9 cellular contexts compared by ENCODE assay signal in genomic region chr17:75875940-75876189, GRCh38. TPM values are rescaled to one million over a fixed set of nuclear protein-coding genes. Genes with fewer than 3 reads are reported as not detected.
DNase-seq lines count a peak whose midpoint lies in the region; ATAC-seq, FAIRE-seq and TF ChIP-seq lines count a peak whose summit lies in the region.
"Had no signal": no experiment of that assay in that cellular context is flagged by ENCODE, and none has a peak within 500 bp of the region (broad histone marks: within the 10 kb centered on the region; RNA-seq: fewer than 3 reads in every experiment).

No MANE protein-coding gene starts in this region.

- CTCF ChIA-PET in Calu3 (lab: Charles Lee) = interaction anchor here (0.6 to 1.9 kb wide), 7 partner anchors 10 to 30 kb away, joined by 3 to 23 read pairs (median 7); partner anchors contain the start of genes MRPL38, TRIM65 and WBP2
- CTCF ChIA-PET in PC-9 (lab: Charles Lee) = interaction anchor here (0.5 to 1.1 kb wide), 12 partner anchors 15 to 274 kb away, joined by 3 to 7 read pairs (median 4); partner anchors contain the start of genes UNC13D and WBP2
- CTCF ChIA-PET in endothelial cell of umbilical vein (lab: Charles Lee) = interaction anchor here (0.6 to 10.3 kb wide), 8 partner anchors 16 to 112 kb away, joined by 3 to 241 read pairs (median 3); partner anchors contain the start of genes TRIM65, UNC13D and WBP2

- TF ChIP-seq CTCF in Calu3 (IDR thresholded peaks at IDR 0.05; ENCODE audit: unreplicated experiment) = no peak
- no peak for TF ChIP-seq CTCF in PC-9 (conservative IDR thresholded peaks at IDR 0.05)
- no peak for TF ChIP-seq CTCF in endothelial cell of umbilical vein (IDR thresholded peaks at IDR 0.05; ENCODE audit: extremely low read depth in 1 of 2, insufficient read depth in 1 of 2, low read depth in 1 of 2, low read length in 2 of 2)

- H3K27me3 Mint-ChIP-seq in Calu3 (ENCODE audit: unreplicated experiment) = no peaks in the 10 kb centered on the region

- H3K27me3 ChIP-seq in PC-9 (ENCODE audit: insufficient read depth, low read depth) = no peaks in the 10 kb centered on the region
- no peaks in the 10 kb centered on the region for H3K27me3 ChIP-seq in endothelial cell of umbilical vein (ENCODE audit: control insufficient read depth in 2 of 2, insufficient read depth in 2 of 2, low read length in 2 of 2)

- intact Hi-C loops in Calu3 (cut with micrococcal nuclease; ENCODE audit: unreplicated experiment) (loop anchor here (5.0 kb wide), 1 partner anchor 94 kb away; the partner anchor contains the start of gene UNK), PC-9 (cut with micrococcal nuclease; ENCODE audit: unreplicated experiment) (loop anchor here (1.0 to 2.0 kb wide), 4 partner anchors 21 to 191 kb away; partner anchors contain the start of genes UNK and WBP2), endothelial cell of umbilical vein (cut with micrococcal nuclease) (loop anchor here (2.0 kb wide), 2 partner anchors 29 to 31 kb away; partner anchors contain the start of genes MRPL38 and UNC13D)

- no peaks in the 10 kb centered on the region for H3K36me3 ChIP-seq in PC-9 (ENCODE audit: low read depth)
- peaks cover 3 to 18% of the 10 kb centered on the region in 2 experiments for H3K36me3 ChIP-seq in endothelial cell of umbilical vein (ENCODE audit: control insufficient read depth in 2 of 2, extremely low read depth in 1 of 2, insufficient read depth in 2 of 2, low read length in 2 of 2)

- H3K9me1 ChIP-seq in endothelial cell of umbilical vein (replicated peaks; ENCODE audit: control insufficient read depth, extremely low read depth, insufficient read depth, low read length) = no peaks in the 10 kb centered on the region

- peak overlapping the region; percentile 87 for H3K4me3 Mint-ChIP-seq in Calu3 (ENCODE audit: low read depth, unreplicated experiment)

- DNase-seq in Calu3 (no peak), PC-9 (peak in 1 of 2 experiments; percentile 94), endothelial cell of umbilical vein (ENCODE audit: low read depth, low spot score) (no peak), renal cortical epithelial cell (ENCODE audit: low read depth) (peak; percentile 82), hepatic stellate cell (ENCODE audit: low spot score) (no peak), germinal center (ENCODE audit: low spot score) (no peak)

- BruUV-seq in Calu3 (replicated peaks; lab: Mats Ljungman, UMichigan) (no TSS peak), PC-9 (replicated peaks; lab: Mats Ljungman, UMichigan) (no TSS peak), endothelial cell of umbilical vein (replicated peaks; lab: Mats Ljungman, UMichigan) (no TSS peak)

- H3K9me2 ChIP-seq in PC-9 (ENCODE audit: insufficient read depth) = no peaks in the 10 kb centered on the region

- H3K9me3 ChIP-seq in PC-9 (ENCODE audit: insufficient read depth, low read depth) (no peaks in the 10 kb centered on the region), endothelial cell of umbilical vein (replicated peaks; ENCODE audit: control insufficient read depth, insufficient read depth, low read length) (no peaks in the 10 kb centered on the region)

- H3K4me2 ChIP-seq in PC-9 (peak overlapping the region; percentile 85), endothelial cell of umbilical vein (ENCODE audit: insufficient read depth, low read length) (peak overlapping the region; percentile 50)

- H4K20me1 ChIP-seq in PC-9 (ENCODE audit: insufficient read depth) (no peaks in the 10 kb centered on the region), endothelial cell of umbilical vein (replicated peaks; ENCODE audit: control insufficient read depth, extremely low read depth, insufficient read depth, low read length) (no peaks in the 10 kb centered on the region)

- H2AFZ ChIP-seq in PC-9 (peak overlapping the region; percentile 60; the same call in 1 of the 2 replicates), endothelial cell of umbilical vein (ENCODE audit: low read depth, low read length) (no peak overlapping the region)

- ATAC-seq in HG02588 (IDR thresholded peaks at IDR 0.05; ENCODE audit: unreplicated experiment) (no peak), HG03342 (IDR thresholded peaks at IDR 0.05; ENCODE audit: unreplicated experiment) (no peak)

- H3F3A ChIP-seq in PC-9 (ENCODE audit: insufficient read depth, low read depth) = peaks cover 60% of the 10 kb centered on the region

- peak overlapping the region; percentile 65 for H3K9ac ChIP-seq in endothelial cell of umbilical vein (replicated peaks; ENCODE audit: extremely low read depth, insufficient read depth, low read length)

- peak; percentile 3 for TF ChIP-seq POLR2A in endothelial cell of umbilical vein (IDR thresholded peaks at IDR 0.05; ENCODE audit: low read depth, low read length)

- H3K4me3 ChIP-seq in PC-9 (peak overlapping the region; percentile 96; the same call in 1 of the 2 replicates), endothelial cell of umbilical vein (replicated peaks in 1 of 3; ENCODE audit: insufficient read depth in 1 of 3, low read depth in 1 of 3, low read length in 3 of 3) (peak overlapping the region in 1 of 3 experiments; percentile 67)

- peaks cover 48% of the 10 kb centered on the region for H3K4me1 ChIP-seq in PC-9 (replicated peaks; ENCODE audit: insufficient read depth)
- peaks cover 41% of the 10 kb centered on the region for H3K4me1 ChIP-seq in endothelial cell of umbilical vein (ENCODE audit: control insufficient read depth, extremely low read depth, insufficient read depth, low read length)

- H3K27ac ChIP-seq in PC-9 = peak overlapping the region; percentile 87
- H3K27ac ChIP-seq in endothelial cell of umbilical vein (ENCODE audit: insufficient read depth, low read depth, low read length) = peak overlapping the region; percentile 70

- POLR2A ChIA-PET in PC-9 (lab: Charles Lee; ENCODE audit: unreplicated experiment) = interaction anchor here (0.5 to 1.7 kb wide), 8 partner anchors 20 to 858 kb away, joined by 3 to 16 read pairs (median 8); partner anchors contain the start of gene WBP2
- POLR2A ChIA-PET in endothelial cell of umbilical vein (lab: Charles Lee) = interaction anchor here (0.9 to 3.0 kb wide), 3 partner anchors 17 to 96 kb away, joined by 4 to 19 read pairs (median 17); partner anchors contain the start of gene WBP2

- peaks cover 19% of the 10 kb centered on the region for H3K4me1 Mint-ChIP-seq in Calu3 (ENCODE audit: low read depth, unreplicated experiment)

- no peaks in the 10 kb centered on the region for H3K9me3 Mint-ChIP-seq in Calu3 (ENCODE audit: low read depth, unreplicated experiment)

- H3K36me3 Mint-ChIP-seq in Calu3 (ENCODE audit: insufficient read depth, unreplicated experiment) = peaks cover 66% of the 10 kb centered on the region

- dilution Hi-C loops in endothelial cell of umbilical vein (cut with MboI; ENCODE audit: extremely low pct_ligation_motif_present, low sequenced_read_pairs) = no loop called here

- H3K79me2 ChIP-seq in PC-9 (ENCODE audit: low read depth) = 0 out of 2 replicates have a peak, but pooled peaks cover 3% of the 10 kb centered on the region
- peaks cover 6% of the 10 kb centered on the region for H3K79me2 ChIP-seq in endothelial cell of umbilical vein (ENCODE audit: control insufficient read depth, insufficient read depth, low read length)

- H3K27ac Mint-ChIP-seq in Calu3 (ENCODE audit: unreplicated experiment) = peak overlapping the region; percentile 83

- FAIRE-seq in endothelial cell of umbilical vein (lab: Jason Lieb, UNC) = no peak
- FAIRE-seq: TTC549 had no signal

RNA-seq across cellular contexts. Expression of gene TRIM47, which starts 2.5 kb away (rescaled TPM):
- 51.2 and 54.1 TPM in 2 replicates for total RNA-seq in Calu3 (2022)
- 46.1 and 48.3 TPM in 2 replicates for total RNA-seq in PC-9 (2021)
- total RNA-seq in endothelial cell of umbilical vein = 56.7 and 67.7 TPM in 2 replicates
- polyA plus RNA-seq in endothelial cell of umbilical vein = 75.1 and 85.3 TPM in 2 replicates
- polyA plus RNA-seq in endothelial cell of umbilical vein (2011; cell fraction: cytosol; rRNA removed) = 36.1 and 45.2 TPM in 2 replicates
- polyA plus RNA-seq in endothelial cell of umbilical vein (2011; cell fraction: nucleus; rRNA removed) = 92.7 and 117 TPM in 2 replicates
- 38.5 and 58.5 TPM in 2 replicates for polyA plus RNA-seq in endothelial cell of umbilical vein (2012)
- 42.0 and 46.2 TPM in 2 replicates for polyA minus RNA-seq in endothelial cell of umbilical vein
- polyA minus RNA-seq in endothelial cell of umbilical vein (2011; cell fraction: cytosol; rRNA and poly(A)+ RNA removed) = 17.7 TPM
- 41.4 and 72.3 TPM in 2 replicates for polyA minus RNA-seq in endothelial cell of umbilical vein (2011; cell fraction: nucleus; rRNA and poly(A)+ RNA removed)
- total RNA-seq in renal cortical epithelial cell = 36.9 and 39.9 TPM in 2 replicates

RNA-seq across cellular contexts. Expression of gene WBP2, which starts 20.7 kb away (rescaled TPM):
- total RNA-seq in Calu3 (2022) = 126 and 133 TPM in 2 replicates
- total RNA-seq in PC-9 (2021) = 114 and 159 TPM in 2 replicates
- total RNA-seq in endothelial cell of umbilical vein = 120 and 126 TPM in 2 replicates
- polyA plus RNA-seq in endothelial cell of umbilical vein = 81.5 and 104 TPM in 2 replicates
- 35.6 and 46.5 TPM in 2 replicates for polyA plus RNA-seq in endothelial cell of umbilical vein (2011; cell fraction: cytosol; rRNA removed)
- 76.5 and 76.7 TPM in 2 replicates for polyA plus RNA-seq in endothelial cell of umbilical vein (2011; cell fraction: nucleus; rRNA removed)
- 99.5 and 124 TPM in 2 replicates for polyA plus RNA-seq in endothelial cell of umbilical vein (2012)
- polyA minus RNA-seq in endothelial cell of umbilical vein = 71.7 and 72.7 TPM in 2 replicates
- 28.6 TPM for polyA minus RNA-seq in endothelial cell of umbilical vein (2011; cell fraction: cytosol; rRNA and poly(A)+ RNA removed)
- 52.0 and 56.1 TPM in 2 replicates for polyA minus RNA-seq in endothelial cell of umbilical vein (2011; cell fraction: nucleus; rRNA and poly(A)+ RNA removed)
- total RNA-seq in renal cortical epithelial cell = 21.2 and 37.5 TPM in 2 replicates

RNA-seq across cellular contexts. Expression of gene TRIM65, which starts 20.9 kb away (rescaled TPM):
- total RNA-seq in Calu3 (2022) = 15.4 and 18.9 TPM in 2 replicates
- total RNA-seq in PC-9 (2021) = 21.1 and 27.1 TPM in 2 replicates
- 28.1 and 33.5 TPM in 2 replicates for total RNA-seq in endothelial cell of umbilical vein
- polyA plus RNA-seq in endothelial cell of umbilical vein = 18.6 and 19.3 TPM in 2 replicates
- polyA plus RNA-seq in endothelial cell of umbilical vein (2011; cell fraction: cytosol; rRNA removed) = 13.3 and 16.1 TPM in 2 replicates
- polyA plus RNA-seq in endothelial cell of umbilical vein (2011; cell fraction: nucleus; rRNA removed) = 15.9 and 16.9 TPM in 2 replicates
- polyA plus RNA-seq in endothelial cell of umbilical vein (2012) = 18.0 and 25.3 TPM in 2 replicates
- polyA minus RNA-seq in endothelial cell of umbilical vein = 10.9 and 12.8 TPM in 2 replicates
- polyA minus RNA-seq in endothelial cell of umbilical vein (2011; cell fraction: cytosol; rRNA and poly(A)+ RNA removed) = 14.5 TPM
- polyA minus RNA-seq in endothelial cell of umbilical vein (2011; cell fraction: nucleus; rRNA and poly(A)+ RNA removed) = 5.7 and 6.3 TPM in 2 replicates
- total RNA-seq in renal cortical epithelial cell = 14.7 and 16.5 TPM in 2 replicates

RNA-seq across cellular contexts. Expression of gene MRPL38, which starts 28.8 kb away (rescaled TPM):
- 112 and 130 TPM in 2 replicates for total RNA-seq in Calu3 (2022)
- 127 and 136 TPM in 2 replicates for total RNA-seq in PC-9 (2021)
- total RNA-seq in endothelial cell of umbilical vein = 93.8 and 94.4 TPM in 2 replicates
- polyA plus RNA-seq in endothelial cell of umbilical vein = 82.7 and 100 TPM in 2 replicates
- 38.2 and 44.1 TPM in 2 replicates for polyA plus RNA-seq in endothelial cell of umbilical vein (2011; cell fraction: cytosol; rRNA removed)
- polyA plus RNA-seq in endothelial cell of umbilical vein (2011; cell fraction: nucleus; rRNA removed) = 132 and 146 TPM in 2 replicates
- polyA plus RNA-seq in endothelial cell of umbilical vein (2012) = 43.0 and 51.9 TPM in 2 replicates
- 35.1 and 57.6 TPM in 2 replicates for polyA minus RNA-seq in endothelial cell of umbilical vein
- 85.2 TPM for polyA minus RNA-seq in endothelial cell of umbilical vein (2011; cell fraction: cytosol; rRNA and poly(A)+ RNA removed)
- 37.6 and 39.5 TPM in 2 replicates for polyA minus RNA-seq in endothelial cell of umbilical vein (2011; cell fraction: nucleus; rRNA and poly(A)+ RNA removed)
- total RNA-seq in renal cortical epithelial cell = 32.1 and 33.9 TPM in 2 replicates

RNA-seq across cellular contexts. Expression of gene UNC13D, which starts 31.7 kb away (rescaled TPM):
- 103 and 104 TPM in 2 replicates for total RNA-seq in Calu3 (2022)
- 94.4 and 108 TPM in 2 replicates for total RNA-seq in PC-9 (2021)
- total RNA-seq in endothelial cell of umbilical vein = 7.1 and 14.9 TPM in 2 replicates
- polyA plus RNA-seq in endothelial cell of umbilical vein = 6.9 and 7.7 TPM in 2 replicates
- 3.3 and 4.8 TPM in 2 replicates for polyA plus RNA-seq in endothelial cell of umbilical vein (2011; cell fraction: cytosol; rRNA removed)
- polyA plus RNA-seq in endothelial cell of umbilical vein (2011; cell fraction: nucleus; rRNA removed) = 24.6 and 25.1 TPM in 2 replicates
- polyA plus RNA-seq in endothelial cell of umbilical vein (2012) = 2.2 and 3.1 TPM in 2 replicates
- 6.7 and 7.4 TPM in 2 replicates for polyA minus RNA-seq in endothelial cell of umbilical vein
- 62.6 TPM for polyA minus RNA-seq in endothelial cell of umbilical vein (2011; cell fraction: cytosol; rRNA and poly(A)+ RNA removed)
- 7.5 and 14.8 TPM in 2 replicates for polyA minus RNA-seq in endothelial cell of umbilical vein (2011; cell fraction: nucleus; rRNA and poly(A)+ RNA removed)
- total RNA-seq in renal cortical epithelial cell = 0.70 and 0.87 TPM in 2 replicates
